In genomic region chr6:170583736-170584180, GRCh38 we compare ENCODE assay signal across 8 cellular contexts. TPM values are rescaled to one million over a fixed set of nuclear protein-coding genes. Genes with fewer than 3 reads are reported as not detected.
A peak's percentile ranks its signal among the peaks of the same experiment; 100 is the strongest.
DNase-seq lines count a peak whose midpoint lies in the region; ATAC-seq and TF ChIP-seq lines count a peak whose summit lies in the region.

No MANE protein-coding gene starts in this region.

- ATAC-seq in natural killer cell, result no peak
- ATAC-seq in HG02970 (IDR thresholded peaks at IDR 0.05; ENCODE audit: low FRiP score, unreplicated experiment), result no peak

- H3K4me1 ChIP-seq in Loucy (ENCODE audit: insufficient read depth, low read length, poor library complexity, severe bottlenecking), result peaks cover 26% of the 10 kb centered on the region

- H3K36me3 Mint-ChIP-seq in natural killer cell, result peaks cover 7% of the 10 kb centered on the region

- no peaks in the 10 kb centered on the region for H3K9me2 ChIP-seq in Loucy (replicated peaks; ENCODE audit: low read depth, low read length)

- H3K4me1 Mint-ChIP-seq in natural killer cell, result peaks cover 37 to 38% of the 10 kb centered on the region in 2 donors

- intact Hi-C loops in natural killer cell (cut with micrococcal nuclease), result loop anchor here (1.0 kb wide), 2 partner anchors 29 to 881 kb away; partner anchors contain the start of genes C6orf120, TBP and WDR27

- H3K27me3 ChIP-seq in Loucy (ENCODE audit: insufficient read depth, low read length, poor library complexity, severe bottlenecking), result no peaks in the 10 kb centered on the region

- peak overlapping the region; percentile 88 for H3K4me3 ChIP-seq in Loucy (ENCODE audit: low read length, poor library complexity, severe bottlenecking)
- peak overlapping the region; percentile 95 for H3K4me3 ChIP-seq in coronary artery

- peak overlapping the region; percentile 97 for H3K4me3 Mint-ChIP-seq in natural killer cell

- no peaks in the 10 kb centered on the region; the same call in 1 of the 2 replicates for H3K9me3 ChIP-seq in Loucy (ENCODE audit: insufficient read depth, low read depth, low read length)

- peaks cover 5% of the 10 kb centered on the region; the same call in 1 of the 2 replicates for H3K36me3 ChIP-seq in Loucy (ENCODE audit: insufficient read depth, low read length)

- no peaks in the 10 kb centered on the region for H3K9me3 Mint-ChIP-seq in natural killer cell

- peak overlapping the region; percentile 95 for H3K4me2 ChIP-seq in Loucy (ENCODE audit: low read depth, low read length, poor library complexity, severe bottlenecking)

- TF ChIP-seq CTCF in Loucy (conservative IDR thresholded peaks at IDR 0.05; ENCODE audit: low read length), result peak; percentile 52
- no peak for TF ChIP-seq CTCF in coronary artery (IDR thresholded peaks at IDR 0.05)
- TF ChIP-seq CTCF in natural killer cell (IDR thresholded peaks at IDR 0.05), result no peak

- peak overlapping the region; percentile 93 for H2AFZ ChIP-seq in Loucy (ENCODE audit: low read length)

- no peaks in the 10 kb centered on the region for H3F3A ChIP-seq in Loucy (ENCODE audit: low read depth)

- peak overlapping the region; percentile 95 to 97 for H3K27ac Mint-ChIP-seq in natural killer cell

- H3K27me3 Mint-ChIP-seq in natural killer cell (ENCODE audit: low read depth in 2 of 2), result peaks cover 3 to 16% of the 10 kb centered on the region in 2 donors

- peak overlapping the region; percentile 82 for H3K9ac ChIP-seq in Loucy (ENCODE audit: low read depth, low read length, poor library complexity, severe bottlenecking)

- H3K27ac ChIP-seq in coronary artery, result peak overlapping the region; percentile 29 to 91

- H3K79me2 ChIP-seq in Loucy (ENCODE audit: insufficient read depth, low read length), result peaks cover 28% of the 10 kb centered on the region

- H4K20me1 ChIP-seq in Loucy (ENCODE audit: insufficient read depth, low read length, poor library complexity, severe bottlenecking), result peaks cover 14% of the 10 kb centered on the region

- DNase-seq in NOMO-1 treated with DMSO at 0.1 percent for 48 hours (lab: John Stamatoyannopoulos, UW; ENCODE audit: unreplicated experiment), result peak; percentile 9
- DNase-seq in NOMO-1 treated with dmso at 0.1 percent for 144 hours (lab: John Stamatoyannopoulos, UW; ENCODE audit: unreplicated experiment), result no peak
- no peak for DNase-seq in coronary artery (ENCODE audit: low spot score)
- no peak for DNase-seq in natural killer cell
- no peak for DNase-seq in NCI-H510A (lab: John Stamatoyannopoulos, UW)
- DNase-seq in dedifferentiated amniotic fluid mesenchymal stem cell (ENCODE audit: extremely low spot score), result no peak

RNA-seq across cellular contexts. Expression of gene PDCD2, which starts 0.7 kb away (rescaled TPM):
- total RNA-seq in natural killer cell, result 10 to 100 TPM; 40.4 to 58.4 (median 42.2) TPM

RNA-seq across cellular contexts. Expression of gene TBP, which starts 29.6 kb away (rescaled TPM):
- 10 to 100 TPM; 13.0 to 18.4 (median 14.2) TPM for total RNA-seq in natural killer cell

RNA-seq across cellular contexts. Expression of gene PSMB1, which starts 30.7 kb away (rescaled TPM):
- total RNA-seq in natural killer cell, result 100 to 1,000 TPM; 102 to 129 (median 103) TPM
